In the genomic region with DNA sequence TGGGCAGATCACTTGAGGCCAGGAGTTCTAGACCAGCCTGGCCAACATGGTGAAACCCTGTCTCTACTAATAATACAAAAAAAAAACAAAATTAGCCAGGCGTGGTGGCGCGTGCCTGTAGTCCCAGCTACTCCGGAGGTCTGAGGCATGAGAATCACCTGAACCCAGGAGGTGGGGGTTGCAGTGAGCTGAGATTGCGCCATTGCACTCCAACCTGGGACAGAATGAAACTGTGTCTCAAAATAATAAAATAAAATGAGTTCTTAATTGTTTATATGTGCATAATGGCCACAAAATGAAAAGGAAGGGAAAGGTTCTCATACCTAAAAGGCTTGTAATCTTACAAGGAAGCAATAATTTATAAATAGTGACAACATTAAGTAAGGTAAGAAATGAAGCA, we compare ENCODE assay signal across 8 cellular contexts. TPM values are rescaled to one million over a fixed set of nuclear protein-coding genes. Genes with fewer than 3 reads are reported as not detected.
DNase-seq lines count a peak whose midpoint lies in the region; ATAC-seq and TF ChIP-seq lines count a peak whose summit lies in the region.
"Not testable (repeated sequence)": the region's sequence is repeated elsewhere in the genome, so short reads cannot be mapped to it uniquely, and the experiment has no call there.

No MANE protein-coding gene starts in this region.

- H3K4me3 ChIP-seq in Peyer's patch, body of pancreas, esophagus squamous epithelium, hepatocyte, mucosa of descending colon, gastrocnemius medialis: not testable (repeated sequence)

- not testable (repeated sequence) for BruUV-seq in Calu3 (replicated peaks; lab: Mats Ljungman, UMichigan)

- H3K4me1 ChIP-seq in Peyer's patch (peaks cover 0 to 55% (median 2%) of the 10 kb centered on the region in 4 donors), body of pancreas (peaks cover 62% of the 10 kb centered on the region), esophagus squamous epithelium (peaks cover 0 to 61% (median 24%) of the 10 kb centered on the region in 3 donors), mucosa of descending colon (ENCODE audit: low read depth) (peaks cover 29% of the 10 kb centered on the region), gastrocnemius medialis (peaks cover 16 to 33% of the 10 kb centered on the region in 2 donors)
- H3K4me1 ChIP-seq in hepatocyte (ENCODE audit: insufficient read depth): not testable (repeated sequence)

- not testable (repeated sequence) for H3K36me3 ChIP-seq in Peyer's patch; body of pancreas (replicated peaks in 1 of 2; ENCODE audit: insufficient read depth in 1 of 2, low read depth in 2 of 2); esophagus squamous epithelium; hepatocyte (replicated peaks; ENCODE audit: insufficient read depth, low read depth); mucosa of descending colon (ENCODE audit: low read depth); gastrocnemius medialis

- TF ChIP-seq POLR2A in Peyer's patch (IDR thresholded peaks at IDR 0.05); body of pancreas (IDR thresholded peaks at IDR 0.05); esophagus squamous epithelium (IDR thresholded peaks at IDR 0.05); gastrocnemius medialis (IDR thresholded peaks at IDR 0.05): not testable (repeated sequence)

- not testable (repeated sequence) for TF ChIP-seq CTCF in Calu3 (IDR thresholded peaks at IDR 0.05; ENCODE audit: unreplicated experiment); Peyer's patch (IDR thresholded peaks at IDR 0.05); body of pancreas (IDR thresholded peaks at IDR 0.05); esophagus squamous epithelium (IDR thresholded peaks at IDR 0.05); hepatocyte (IDR thresholded peaks at IDR 0.05; ENCODE audit: poor library complexity); mucosa of descending colon (IDR thresholded peaks at IDR 0.05); gastrocnemius medialis (IDR thresholded peaks at IDR 0.05 in 4 of 5, conservative IDR thresholded peaks at IDR 0.05 in 1 of 5); type B pancreatic cell (conservative IDR thresholded peaks at IDR 0.05)

- CTCF ChIA-PET in Calu3 (lab: Charles Lee): interaction anchor here (0.7 to 1.0 kb wide), 2 partner anchors 14 to 432 kb away, joined by 3 read pairs; no protein-coding TSS in a partner anchor

- H3K27me3 Mint-ChIP-seq in Calu3 (ENCODE audit: unreplicated experiment); type B pancreatic cell: not testable (repeated sequence)

- in situ Hi-C loops in gastrocnemius medialis (cut with MboI; ENCODE audit: low sequenced_read_pairs in 4 of 4): not testable (repeated sequence)

- H3K79me2 ChIP-seq in hepatocyte: peaks cover 58% of the 10 kb centered on the region

- H3K36me3 Mint-ChIP-seq in Calu3 (ENCODE audit: insufficient read depth, unreplicated experiment): peaks cover 29% of the 10 kb centered on the region
- H3K36me3 Mint-ChIP-seq in type B pancreatic cell: not testable (repeated sequence)

- not testable (repeated sequence) for H3K27me3 ChIP-seq in Peyer's patch, body of pancreas, esophagus squamous epithelium, hepatocyte, gastrocnemius medialis

- not testable (repeated sequence) for H3K4me2 ChIP-seq in hepatocyte

- H3K9me3 Mint-ChIP-seq in Calu3 (ENCODE audit: low read depth, unreplicated experiment); type B pancreatic cell: not testable (repeated sequence)

- WGBS in body of pancreas, 2 donors: 81 to 93% methylated on average over 5 of the region's 5 CpGs
- WGBS in esophagus squamous epithelium, 2 donors: 84 to 90% methylated on average over 5 of the region's 5 CpGs
- 91% methylated on average over 5 of the region's 5 CpGs for WGBS in hepatocyte (ENCODE audit: low lambda C conversion rate, missing lambda C conversion rate)

- not testable (repeated sequence) for DNase-seq in Calu3; Peyer's patch; body of pancreas; esophagus squamous epithelium (lab: John Stamatoyannopoulos, UW); hepatocyte (ENCODE audit: low spot score); mucosa of descending colon; gastrocnemius medialis; type B pancreatic cell (ENCODE audit: extremely low spot score, unreplicated experiment)

- peak overlapping the region in 3 of 4 donors; percentile 52 to 79 (median 76) for H3K27ac ChIP-seq in Peyer's patch
- peak overlapping the region in 3 of 4 donors; percentile 48 to 76 (median 68) for H3K27ac ChIP-seq in body of pancreas
- peak overlapping the region; percentile 18 to 61 (median 47) for H3K27ac ChIP-seq in esophagus squamous epithelium
- peak overlapping the region; percentile 75 for H3K27ac ChIP-seq in hepatocyte
- H3K27ac ChIP-seq in gastrocnemius medialis: peak overlapping the region; percentile 12 to 63 (median 48)

- not testable (repeated sequence) for H3K9me3 ChIP-seq in Peyer's patch; body of pancreas; esophagus squamous epithelium; hepatocyte (ENCODE audit: low read depth); mucosa of descending colon; gastrocnemius medialis

- ATAC-seq in body of pancreas (peak; percentile 26), mucosa of descending colon (peak; percentile 38)
- ATAC-seq in gastrocnemius medialis: not testable (repeated sequence)

- intact Hi-C loops in Calu3 (cut with micrococcal nuclease; ENCODE audit: unreplicated experiment); body of pancreas (cut with DNase I); esophagus squamous epithelium (cut with DNase I); mucosa of descending colon (cut with DNase I, micrococcal nuclease); gastrocnemius medialis (cut with DNase I; ENCODE audit: low total_unique reads): not testable (repeated sequence)

- not testable (repeated sequence) for H3K9me2 ChIP-seq in hepatocyte (replicated peaks; ENCODE audit: insufficient read depth)

- peaks cover 51% of the 10 kb centered on the region for H3K4me1 Mint-ChIP-seq in Calu3 (ENCODE audit: low read depth, unreplicated experiment)
- peaks cover 38% of the 10 kb centered on the region for H3K4me1 Mint-ChIP-seq in type B pancreatic cell (ENCODE audit: unreplicated experiment)

- peak overlapping the region; percentile 69 for H3K27ac Mint-ChIP-seq in Calu3 (ENCODE audit: unreplicated experiment)
- H3K27ac Mint-ChIP-seq in type B pancreatic cell: peak overlapping the region; percentile 87

- not testable (repeated sequence) for H4K20me1 ChIP-seq in hepatocyte (ENCODE audit: insufficient read depth, poor library complexity, severe bottlenecking)

- not testable (repeated sequence) for H2AFZ ChIP-seq in hepatocyte

- not testable (repeated sequence) for H3K4me3 Mint-ChIP-seq in Calu3 (ENCODE audit: low read depth, unreplicated experiment); type B pancreatic cell

RNA-seq across cellular contexts. Expression of a gene that starts 8.2 kb away (rescaled TPM):
- total RNA-seq in Calu3 (2022) (48.9 and 67.6 TPM in 2 replicates), Peyer's patch (100 to 1,000 TPM; 253 to 280 (median 274) TPM), body of pancreas (10 to 100 TPM; 48.8 to 53.4 TPM), esophagus squamous epithelium (10 to 100 TPM; 48.0 to 70.0 (median 62.7) TPM), hepatocyte (84.4 and 93.3 TPM in 2 replicates), mucosa of descending colon (100 to 1,000 TPM; 155 to 364 (median 249) TPM), gastrocnemius medialis (10 to 100 TPM in 1 of 4 donors, 1 to 10 TPM in 3; 7.4 to 24.5 (median 8.8) TPM), type B pancreatic cell (ENCODE audit: low replicate concordance) (54.4 and 91.9 TPM in 2 replicates)
- polyA plus RNA-seq in hepatocyte: 54.8 and 59.7 TPM in 2 replicates
